ENCODE assay signal across 15 cellular contexts in the genomic region with DNA sequence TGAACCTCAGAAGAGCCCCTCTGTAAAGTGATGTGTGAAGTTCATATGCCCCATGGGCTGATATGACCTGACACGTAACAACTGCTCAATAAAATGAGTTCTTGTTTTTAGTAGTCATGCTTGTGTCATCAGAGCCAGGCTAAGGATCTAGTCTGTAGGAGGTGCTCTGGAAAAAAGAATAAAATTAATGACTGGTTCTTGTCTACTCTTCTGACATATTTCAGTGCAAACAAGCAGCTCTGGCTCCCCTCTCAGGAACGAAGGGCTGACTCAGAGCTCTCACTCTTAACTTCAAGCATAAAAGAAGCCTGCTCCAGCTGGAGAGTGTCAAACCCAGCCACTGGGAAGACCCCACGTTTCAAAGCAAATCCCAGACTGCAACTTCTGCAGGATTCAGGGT.
DNase-seq lines count a peak whose midpoint lies in the region; ATAC-seq and TF ChIP-seq lines count a peak whose summit lies in the region.
"Had no signal": no experiment of that assay in that cellular context is flagged by ENCODE, and none has a peak within 500 bp of the region (broad histone marks: within the 10 kb centered on the region; RNA-seq: fewer than 3 reads in every experiment).

No MANE protein-coding gene starts in this region.

- H3K27ac Mint-ChIP-seq in activated CD8-positive, alpha-beta T cell treated with anti-CD3 and anti-CD28 coated beads for 36 hours: no peak overlapping the region
- H3K27ac Mint-ChIP-seq: T-helper 17 cell had no signal

- POLR2A ChIA-PET in activated CD8-positive, alpha-beta T cell treated with anti-CD3 and anti-CD28 coated beads for 36 hours (lab: Charles Lee): no interaction called here

- no peaks in the 10 kb centered on the region for H3K27me3 ChIP-seq in skeletal muscle satellite cell (ENCODE audit: control insufficient read depth, insufficient read depth, low read length)
- no peaks in the 10 kb centered on the region for H3K27me3 ChIP-seq in testis
- H3K27me3 ChIP-seq: thyroid gland had no signal

- intact Hi-C loops in testis (cut with DNase I; ENCODE audit: low total_unique reads): no loop called here
- intact Hi-C loops in activated CD8-positive, alpha-beta T cell treated with anti-CD3 and anti-CD28 coated beads for 36 hours (cut with micrococcal nuclease): no loop called here

- H3K36me3 Mint-ChIP-seq in activated T-cell treated with anti-CD3 and anti-CD28 coated beads, Interleukin-2, amount 50 U/mL, for 4 hours (ENCODE audit: insufficient read depth): peaks cover 36% of the 10 kb centered on the region
- peaks cover 40% of the 10 kb centered on the region for H3K36me3 Mint-ChIP-seq in activated CD8-positive, alpha-beta T cell treated with anti-CD3 and anti-CD28 coated beads for 36 hours (ENCODE audit: low read depth)

- H3K9ac ChIP-seq in skeletal muscle satellite cell (ENCODE audit: low read depth, low read length): no peak overlapping the region

- 42 to 71% methylated on average over 3 of the region's 3 CpGs for WGBS in testis, 2 donors

- peaks cover 39% of the 10 kb centered on the region for H3K4me1 Mint-ChIP-seq in activated T-cell treated with anti-CD3 and anti-CD28 coated beads, Interleukin-2, amount 50 U/mL, for 4 hours (ENCODE audit: low read depth)
- H3K4me1 Mint-ChIP-seq in activated CD8-positive, alpha-beta T cell treated with anti-CD3 and anti-CD28 coated beads for 36 hours (ENCODE audit: low read depth): peaks cover 14% of the 10 kb centered on the region

- H3K4me1 ChIP-seq in skeletal muscle satellite cell (ENCODE audit: control insufficient read depth, insufficient read depth, low read length): peaks cover 17% of the 10 kb centered on the region
- H3K4me1 ChIP-seq in testis: peaks cover 14% of the 10 kb centered on the region

- CTCF ChIA-PET in activated CD8-positive, alpha-beta T cell treated with anti-CD3 and anti-CD28 coated beads for 36 hours (lab: Charles Lee): no interaction called here

- no peak overlapping the region for H3K4me3 Mint-ChIP-seq in activated T-cell treated with anti-CD3 and anti-CD28 coated beads, Interleukin-2, amount 50 U/mL, for 4 hours
- H3K4me3 Mint-ChIP-seq in activated CD8-positive, alpha-beta T cell treated with anti-CD3 and anti-CD28 coated beads for 36 hours: no peak overlapping the region
- H3K4me3 Mint-ChIP-seq: T-helper 17 cell had no signal

- peak overlapping the region; percentile 34 for H3K4me2 ChIP-seq in skeletal muscle satellite cell (ENCODE audit: low read length)

- H3K27me3 Mint-ChIP-seq in activated T-cell treated with anti-CD3 and anti-CD28 coated beads, Interleukin-2, amount 50 U/mL, for 4 hours (ENCODE audit: low read depth): no peaks in the 10 kb centered on the region
- no peaks in the 10 kb centered on the region for H3K27me3 Mint-ChIP-seq in activated CD8-positive, alpha-beta T cell treated with anti-CD3 and anti-CD28 coated beads for 36 hours
- H3K27me3 Mint-ChIP-seq: T-helper 17 cell had no signal

- H3K4me3 ChIP-seq in fibroblast of pulmonary artery (replicated peaks; ENCODE audit: low read depth, low read length) (no peak overlapping the region), skeletal muscle satellite cell (ENCODE audit: low read length) (no peak overlapping the region), testis (no peak overlapping the region)
- H3K4me3 ChIP-seq: GM12878, thyroid gland had no signal

- H3K9me3 ChIP-seq in skeletal muscle satellite cell (replicated peaks; ENCODE audit: low read length) (no peaks in the 10 kb centered on the region), testis (no peaks in the 10 kb centered on the region)
- H3K9me3 ChIP-seq: thyroid gland had no signal

- H3K27ac ChIP-seq in testis: no peak overlapping the region
- H3K27ac ChIP-seq: thyroid gland had no signal

- no peak for DNase-seq in activated T-cell treated with anti-CD3 and anti-CD28 coated beads, Interleukin-2, amount 50 U/mL, for 4 hours
- no peak for DNase-seq in activated T-cell treated with anti-CD3 and anti-CD28 coated beads, Interleukin-2, amount 50 U/mL, for 48 hours
- DNase-seq in NCI-H226 (peak; percentile 14), fibroblast of pulmonary artery (ENCODE audit: low read depth) (peak; percentile 79), testis (no peak)
- no peak for DNase-seq in effector CD4-positive, alpha-beta T cell
- DNase-seq in activated CD8-positive, alpha-beta T cell treated with anti-CD3 and anti-CD28 coated beads for 36 hours: no peak
- DNase-seq: DMS153, NCI-H1092, NCI-H446 treated with DMSO at 0.1 percent for 48 hours, T-helper 17 cell, thyroid gland had no signal

- ATAC-seq in activated T-cell treated with anti-CD3 and anti-CD28 coated beads, Interleukin-2, amount 50 U/mL, for 4 hours: peak; percentile 32 to 77
- no peak for ATAC-seq in activated CD8-positive, alpha-beta T cell treated with anti-CD3 and anti-CD28 coated beads for 36 hours
- ATAC-seq: GM12878, Panc1, T-helper 17 cell had no signal

- TF ChIP-seq POLR2A in testis (IDR thresholded peaks at IDR 0.05): no peak

- peaks cover 12% of the 10 kb centered on the region for H3K9me3 Mint-ChIP-seq in activated T-cell treated with anti-CD3 and anti-CD28 coated beads, Interleukin-2, amount 50 U/mL, for 4 hours
- H3K9me3 Mint-ChIP-seq in activated CD8-positive, alpha-beta T cell treated with anti-CD3 and anti-CD28 coated beads for 36 hours: peaks cover 19% of the 10 kb centered on the region

- H3K36me3 ChIP-seq in skeletal muscle satellite cell (ENCODE audit: insufficient read depth, low read length): no peaks in the 10 kb centered on the region
- H3K36me3 ChIP-seq in testis (ENCODE audit: low read depth, missing control alignments): no peaks in the 10 kb centered on the region
- H3K36me3 ChIP-seq: thyroid gland had no signal

- peak; percentile 13 for TF ChIP-seq CTCF in fibroblast of pulmonary artery (IDR thresholded peaks at IDR 0.05; ENCODE audit: low read length, missing control alignments)
- no peak for TF ChIP-seq CTCF in testis (IDR thresholded peaks at IDR 0.05)
- no peak for TF ChIP-seq CTCF in activated CD8-positive, alpha-beta T cell treated with anti-CD3 and anti-CD28 coated beads for 36 hours (IDR thresholded peaks at IDR 0.05)

Comparison
In these comparisons a context has a peak if more than half of its experiments do, and no peak if none do; other contexts are left out.
1. DNase-seq: peak in NCI-H226 (single experiment) and fibroblast of pulmonary artery (single experiment); none in activated T-cell treated with anti-CD3 and anti-CD28 coated beads, Interleukin-2, amount 50 U/mL, for 4 hours (single experiment), activated T-cell treated with anti-CD3 and anti-CD28 coated beads, Interleukin-2, amount 50 U/mL, for 48 hours (0 of 2), testis (single experiment), effector CD4-positive, alpha-beta T cell (single experiment) and activated CD8-positive, alpha-beta T cell treated with anti-CD3 and anti-CD28 coated beads for 36 hours (single experiment).